Comparison of ENCODE assay signal across 1 cellular context in genomic region chr1:154729598-154729997, GRCh38.
TF ChIP-seq lines count a peak whose summit lies in the region.

No MANE protein-coding gene starts in this region.

TF ChIP-seq in GM23338, 12 proteins besides CTCF, POLR2A, EP300 and RAD21 (continued from another document):
- TF ChIP-seq, protein P1, sequence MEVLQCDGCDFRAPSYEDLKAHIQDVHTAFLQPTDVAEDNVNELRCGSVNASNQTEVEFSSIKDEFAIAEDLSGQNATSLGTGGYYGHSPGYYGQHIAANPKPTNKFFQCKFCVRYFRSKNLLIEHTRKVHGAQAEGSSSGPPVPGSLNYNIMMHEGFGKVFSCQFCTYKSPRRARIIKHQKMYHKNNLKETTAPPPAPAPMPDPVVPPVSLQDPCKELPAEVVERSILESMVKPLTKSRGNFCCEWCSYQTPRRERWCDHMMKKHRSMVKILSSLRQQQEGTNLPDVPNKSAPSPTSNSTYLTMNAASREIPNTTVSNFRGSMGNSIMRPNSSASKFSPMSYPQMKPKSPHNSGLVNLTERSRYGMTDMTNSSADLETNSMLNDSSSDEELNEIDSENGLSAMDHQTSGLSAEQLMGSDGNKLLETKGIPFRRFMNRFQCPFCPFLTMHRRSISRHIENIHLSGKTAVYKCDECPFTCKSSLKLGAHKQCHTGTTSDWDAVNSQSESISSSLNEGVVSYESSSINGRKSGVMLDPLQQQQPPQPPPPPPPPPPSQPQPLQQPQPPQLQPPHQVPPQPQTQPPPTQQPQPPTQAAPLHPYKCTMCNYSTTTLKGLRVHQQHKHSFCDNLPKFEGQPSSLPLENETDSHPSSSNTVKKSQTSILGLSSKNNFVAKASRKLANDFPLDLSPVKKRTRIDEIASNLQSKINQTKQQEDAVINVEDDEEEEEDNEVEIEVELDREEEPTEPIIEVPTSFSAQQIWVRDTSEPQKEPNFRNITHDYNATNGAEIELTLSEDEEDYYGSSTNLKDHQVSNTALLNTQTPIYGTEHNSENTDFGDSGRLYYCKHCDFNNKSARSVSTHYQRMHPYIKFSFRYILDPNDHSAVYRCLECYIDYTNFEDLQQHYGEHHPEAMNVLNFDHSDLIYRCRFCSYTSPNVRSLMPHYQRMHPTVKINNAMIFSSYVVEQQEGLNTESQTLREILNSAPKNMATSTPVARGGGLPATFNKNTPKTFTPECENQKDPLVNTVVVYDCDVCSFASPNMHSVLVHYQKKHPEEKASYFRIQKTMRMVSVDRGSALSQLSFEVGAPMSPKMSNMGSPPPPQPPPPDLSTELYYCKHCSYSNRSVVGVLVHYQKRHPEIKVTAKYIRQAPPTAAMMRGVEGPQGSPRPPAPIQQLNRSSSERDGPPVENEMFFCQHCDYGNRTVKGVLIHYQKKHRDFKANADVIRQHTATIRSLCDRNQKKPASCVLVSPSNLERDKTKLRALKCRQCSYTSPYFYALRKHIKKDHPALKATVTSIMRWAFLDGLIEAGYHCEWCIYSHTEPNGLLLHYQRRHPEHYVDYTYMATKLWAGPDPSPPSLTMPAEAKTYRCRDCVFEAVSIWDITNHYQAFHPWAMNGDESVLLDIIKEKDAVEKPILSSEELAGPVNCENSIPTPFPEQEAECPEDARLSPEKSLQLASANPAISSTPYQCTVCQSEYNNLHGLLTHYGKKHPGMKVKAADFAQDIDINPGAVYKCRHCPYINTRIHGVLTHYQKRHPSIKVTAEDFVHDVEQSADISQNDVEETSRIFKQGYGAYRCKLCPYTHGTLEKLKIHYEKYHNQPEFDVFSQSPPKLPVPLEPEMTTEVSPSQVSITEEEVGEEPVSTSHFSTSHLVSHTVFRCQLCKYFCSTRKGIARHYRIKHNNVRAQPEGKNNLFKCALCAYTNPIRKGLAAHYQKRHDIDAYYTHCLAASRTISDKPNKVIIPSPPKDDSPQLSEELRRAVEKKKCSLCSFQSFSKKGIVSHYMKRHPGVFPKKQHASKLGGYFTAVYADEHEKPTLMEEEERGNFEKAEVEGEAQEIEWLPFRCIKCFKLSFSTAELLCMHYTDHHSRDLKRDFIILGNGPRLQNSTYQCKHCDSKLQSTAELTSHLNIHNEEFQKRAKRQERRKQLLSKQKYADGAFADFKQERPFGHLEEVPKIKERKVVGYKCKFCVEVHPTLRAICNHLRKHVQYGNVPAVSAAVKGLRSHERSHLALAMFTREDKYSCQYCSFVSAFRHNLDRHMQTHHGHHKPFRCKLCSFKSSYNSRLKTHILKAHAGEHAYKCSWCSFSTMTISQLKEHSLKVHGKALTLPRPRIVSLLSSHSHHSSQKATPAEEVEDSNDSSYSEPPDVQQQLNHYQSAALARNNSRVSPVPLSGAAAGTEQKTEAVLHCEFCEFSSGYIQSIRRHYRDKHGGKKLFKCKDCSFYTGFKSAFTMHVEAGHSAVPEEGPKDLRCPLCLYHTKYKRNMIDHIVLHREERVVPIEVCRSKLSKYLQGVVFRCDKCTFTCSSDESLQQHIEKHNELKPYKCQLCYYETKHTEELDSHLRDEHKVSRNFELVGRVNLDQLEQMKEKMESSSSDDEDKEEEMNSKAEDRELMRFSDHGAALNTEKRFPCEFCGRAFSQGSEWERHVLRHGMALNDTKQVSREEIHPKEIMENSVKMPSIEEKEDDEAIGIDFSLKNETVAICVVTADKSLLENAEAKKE (CRISPR knock-in tag; IDR thresholded peaks at IDR 0.05) = no peak
- TF ChIP-seq ETS1 (IDR thresholded peaks at IDR 0.05) (no peak), NANOG (IDR thresholded peaks at IDR 0.05; ENCODE audit: borderline replicate concordance) (no peak), POLR2AphosphoS5 (IDR thresholded peaks at IDR 0.05; ENCODE audit: low read depth) (no peak)
TF ChIP-seq in GM23338: peak in this region for 0.
